Comparison of ENCODE assay signal across 1 cellular context in genomic region chr9:37639109-37639748, GRCh38.
TF ChIP-seq lines count a peak whose summit lies in the region.

No MANE protein-coding gene starts in this region.

TF ChIP-seq in K562, 482 proteins besides CTCF, POLR2A, EP300 and RAD21 (continued from another document):
- TF ChIP-seq GMEB1 (CRISPR knock-in tag; IDR thresholded peaks at IDR 0.05) (no peak), CTBP1 (IDR thresholded peaks at IDR 0.05; ENCODE audit: borderline replicate concordance) (no peak), MCM5 (IDR thresholded peaks at IDR 0.05; ENCODE audit: low read depth) (no peak), SAFB2 (IDR thresholded peaks at IDR 0.05; ENCODE audit: borderline replicate concordance, low read depth, low read length, severe bottlenecking) (no peak), ZNF764 (CRISPR knock-in tag; IDR thresholded peaks at IDR 0.05; ENCODE audit: low read depth) (no peak), GATA2 (CRISPR knock-in tag; IDR thresholded peaks at IDR 0.05) (no peak), BACH1 (tag; IDR thresholded peaks at IDR 0.05) (0 out of 2 replicates have a peak, but pooled peaks have one; percentile 47), EGR1 (conservative IDR thresholded peaks at IDR 0.05) (no peak), ZNF277 (CRISPR knock-in tag; IDR thresholded peaks at IDR 0.05; ENCODE audit: borderline replicate concordance) (no peak), TSC22D4 (tag; IDR thresholded peaks at IDR 0.05) (no peak), HIVEP1 (CRISPR knock-in tag; IDR thresholded peaks at IDR 0.05) (no peak), ZNF561 (CRISPR knock-in tag; conservative IDR thresholded peaks at IDR 0.05) (no peak), EHMT2 (IDR thresholded peaks at IDR 0.05) (peak; percentile 43; the same call in 1 of the 2 replicates), ZNF431 (CRISPR knock-in tag; IDR thresholded peaks at IDR 0.05) (no peak), DMBX1 (CRISPR knock-in tag; IDR thresholded peaks at IDR 0.05; ENCODE audit: borderline replicate concordance) (no peak; the same call in 1 of the 2 replicates), FOS (IDR thresholded peaks at IDR 0.05; ENCODE audit: extremely low read depth, insufficient read length) (no peak), ZNF263 (CRISPR knock-in tag; IDR thresholded peaks at IDR 0.05; ENCODE audit: borderline replicate concordance) (no peak), FOXJ3 (CRISPR knock-in tag; IDR thresholded peaks at IDR 0.05) (no peak), ZNF174 (CRISPR knock-in tag; IDR thresholded peaks at IDR 0.05) (no peak), CBFA2T2 (conservative IDR thresholded peaks at IDR 0.05) (no peak), KAT8 (IDR thresholded peaks at IDR 0.05; ENCODE audit: low read depth) (no peak), MBD2 (IDR thresholded peaks at IDR 0.05; ENCODE audit: borderline replicate concordance, low read depth) (no peak), TAF7 (tag; IDR thresholded peaks at IDR 0.05) (no peak), NUFIP1 (IDR thresholded peaks at IDR 0.05; ENCODE audit: partially characterized antibody) (no peak), HMG20B (CRISPR knock-in tag; IDR thresholded peaks at IDR 0.05) (no peak), GABPA (tag; conservative IDR thresholded peaks at IDR 0.05; ENCODE audit: low read depth) (no peak; the same call in 1 of the 2 replicates), ZNF584 (CRISPR knock-in tag; IDR thresholded peaks at IDR 0.05; ENCODE audit: low read depth) (peak; percentile 69; the same call in 1 of the 2 replicates), ZNF644 (tag; IDR thresholded peaks at IDR 0.05; ENCODE audit: low read depth) (0 out of 2 replicates have a peak, but pooled peaks have one; percentile 49), ESRRB (CRISPR knock-in tag; IDR thresholded peaks at IDR 0.05; ENCODE audit: borderline replicate concordance) (no peak), FOXK1 (CRISPR knock-in tag; IDR thresholded peaks at IDR 0.05; ENCODE audit: borderline replicate concordance) (no peak), TRIM24 (IDR thresholded peaks at IDR 0.05) (peak in 1 of 2 experiments; percentile 14; a peak in 2 of 4 replicates), L3MBTL2 (IDR thresholded peaks at IDR 0.05) (peak; percentile 94), PTRF (tag; IDR thresholded peaks at IDR 0.05) (no peak), EP400 (IDR thresholded peaks at IDR 0.05) (peak; percentile 34; the same call in 1 of the 2 replicates), HMGN3 (IDR thresholded peaks at IDR 0.05; ENCODE audit: borderline replicate concordance, extremely low read depth, insufficient read length, low read depth, low read length) (no peak)
- TF ChIP-seq, protein P1, sequence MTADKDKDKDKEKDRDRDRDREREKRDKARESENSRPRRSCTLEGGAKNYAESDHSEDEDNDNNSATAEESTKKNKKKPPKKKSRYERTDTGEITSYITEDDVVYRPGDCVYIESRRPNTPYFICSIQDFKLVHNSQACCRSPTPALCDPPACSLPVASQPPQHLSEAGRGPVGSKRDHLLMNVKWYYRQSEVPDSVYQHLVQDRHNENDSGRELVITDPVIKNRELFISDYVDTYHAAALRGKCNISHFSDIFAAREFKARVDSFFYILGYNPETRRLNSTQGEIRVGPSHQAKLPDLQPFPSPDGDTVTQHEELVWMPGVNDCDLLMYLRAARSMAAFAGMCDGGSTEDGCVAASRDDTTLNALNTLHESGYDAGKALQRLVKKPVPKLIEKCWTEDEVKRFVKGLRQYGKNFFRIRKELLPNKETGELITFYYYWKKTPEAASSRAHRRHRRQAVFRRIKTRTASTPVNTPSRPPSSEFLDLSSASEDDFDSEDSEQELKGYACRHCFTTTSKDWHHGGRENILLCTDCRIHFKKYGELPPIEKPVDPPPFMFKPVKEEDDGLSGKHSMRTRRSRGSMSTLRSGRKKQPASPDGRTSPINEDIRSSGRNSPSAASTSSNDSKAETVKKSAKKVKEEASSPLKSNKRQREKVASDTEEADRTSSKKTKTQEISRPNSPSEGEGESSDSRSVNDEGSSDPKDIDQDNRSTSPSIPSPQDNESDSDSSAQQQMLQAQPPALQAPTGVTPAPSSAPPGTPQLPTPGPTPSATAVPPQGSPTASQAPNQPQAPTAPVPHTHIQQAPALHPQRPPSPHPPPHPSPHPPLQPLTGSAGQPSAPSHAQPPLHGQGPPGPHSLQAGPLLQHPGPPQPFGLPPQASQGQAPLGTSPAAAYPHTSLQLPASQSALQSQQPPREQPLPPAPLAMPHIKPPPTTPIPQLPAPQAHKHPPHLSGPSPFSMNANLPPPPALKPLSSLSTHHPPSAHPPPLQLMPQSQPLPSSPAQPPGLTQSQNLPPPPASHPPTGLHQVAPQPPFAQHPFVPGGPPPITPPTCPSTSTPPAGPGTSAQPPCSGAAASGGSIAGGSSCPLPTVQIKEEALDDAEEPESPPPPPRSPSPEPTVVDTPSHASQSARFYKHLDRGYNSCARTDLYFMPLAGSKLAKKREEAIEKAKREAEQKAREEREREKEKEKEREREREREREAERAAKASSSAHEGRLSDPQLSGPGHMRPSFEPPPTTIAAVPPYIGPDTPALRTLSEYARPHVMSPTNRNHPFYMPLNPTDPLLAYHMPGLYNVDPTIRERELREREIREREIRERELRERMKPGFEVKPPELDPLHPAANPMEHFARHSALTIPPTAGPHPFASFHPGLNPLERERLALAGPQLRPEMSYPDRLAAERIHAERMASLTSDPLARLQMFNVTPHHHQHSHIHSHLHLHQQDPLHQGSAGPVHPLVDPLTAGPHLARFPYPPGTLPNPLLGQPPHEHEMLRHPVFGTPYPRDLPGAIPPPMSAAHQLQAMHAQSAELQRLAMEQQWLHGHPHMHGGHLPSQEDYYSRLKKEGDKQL (CRISPR knock-in tag; IDR thresholded peaks at IDR 0.05; ENCODE audit: borderline replicate concordance) = no peak
- TF ChIP-seq, protein P2, sequence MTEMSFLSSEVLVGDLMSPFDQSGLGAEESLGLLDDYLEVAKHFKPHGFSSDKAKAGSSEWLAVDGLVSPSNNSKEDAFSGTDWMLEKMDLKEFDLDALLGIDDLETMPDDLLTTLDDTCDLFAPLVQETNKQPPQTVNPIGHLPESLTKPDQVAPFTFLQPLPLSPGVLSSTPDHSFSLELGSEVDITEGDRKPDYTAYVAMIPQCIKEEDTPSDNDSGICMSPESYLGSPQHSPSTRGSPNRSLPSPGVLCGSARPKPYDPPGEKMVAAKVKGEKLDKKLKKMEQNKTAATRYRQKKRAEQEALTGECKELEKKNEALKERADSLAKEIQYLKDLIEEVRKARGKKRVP (CRISPR knock-in tag; IDR thresholded peaks at IDR 0.05) = peak; percentile 52; the same call in 1 of the 2 replicates
- TF ChIP-seq, protein P3, sequence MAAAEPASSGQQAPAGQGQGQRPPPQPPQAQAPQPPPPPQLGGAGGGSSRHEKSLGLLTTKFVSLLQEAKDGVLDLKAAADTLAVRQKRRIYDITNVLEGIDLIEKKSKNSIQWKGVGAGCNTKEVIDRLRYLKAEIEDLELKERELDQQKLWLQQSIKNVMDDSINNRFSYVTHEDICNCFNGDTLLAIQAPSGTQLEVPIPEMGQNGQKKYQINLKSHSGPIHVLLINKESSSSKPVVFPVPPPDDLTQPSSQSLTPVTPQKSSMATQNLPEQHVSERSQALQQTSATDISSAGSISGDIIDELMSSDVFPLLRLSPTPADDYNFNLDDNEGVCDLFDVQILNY (CRISPR knock-in tag; IDR thresholded peaks at IDR 0.05) = no peak
